In genomic region chr10:24333736-24334135, GRCh38 we compare ENCODE assay signal across 1 cellular context.
TF ChIP-seq lines count a peak whose summit lies in the region.

No MANE protein-coding gene starts in this region.

TF ChIP-seq in SK-N-SH, 30 proteins besides CTCF, POLR2A, EP300 and RAD21 (continued from another document):
- no peak for TF ChIP-seq ZBTB33 (IDR thresholded peaks at IDR 0.05; ENCODE audit: borderline replicate concordance, low read depth)
